Comparison of ENCODE assay signal across 1 cellular context in the genomic region with DNA sequence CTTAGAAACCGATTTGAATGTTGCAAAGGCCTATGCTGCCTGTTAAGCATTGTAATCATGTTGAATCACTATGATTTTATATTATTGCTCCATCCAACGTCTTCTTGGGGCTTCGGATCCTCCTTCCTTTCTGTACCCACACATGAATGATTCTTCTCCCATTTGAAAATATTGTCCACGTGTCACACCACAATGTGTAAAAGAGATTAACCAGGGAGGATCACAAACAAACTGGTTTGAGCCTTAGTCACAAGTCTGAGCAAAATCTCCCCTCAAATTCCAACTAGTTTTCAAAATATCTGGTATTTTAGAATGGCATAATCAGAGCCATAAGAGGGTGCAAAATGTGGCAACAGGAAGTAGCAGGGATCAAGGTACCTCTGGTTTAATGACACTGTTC.
TF ChIP-seq lines count a peak whose summit lies in the region.

No MANE protein-coding gene starts in this region.

TF ChIP-seq in GM23338, 12 proteins besides CTCF, POLR2A, EP300 and RAD21 (continued from another document):
- TF ChIP-seq, protein P1, sequence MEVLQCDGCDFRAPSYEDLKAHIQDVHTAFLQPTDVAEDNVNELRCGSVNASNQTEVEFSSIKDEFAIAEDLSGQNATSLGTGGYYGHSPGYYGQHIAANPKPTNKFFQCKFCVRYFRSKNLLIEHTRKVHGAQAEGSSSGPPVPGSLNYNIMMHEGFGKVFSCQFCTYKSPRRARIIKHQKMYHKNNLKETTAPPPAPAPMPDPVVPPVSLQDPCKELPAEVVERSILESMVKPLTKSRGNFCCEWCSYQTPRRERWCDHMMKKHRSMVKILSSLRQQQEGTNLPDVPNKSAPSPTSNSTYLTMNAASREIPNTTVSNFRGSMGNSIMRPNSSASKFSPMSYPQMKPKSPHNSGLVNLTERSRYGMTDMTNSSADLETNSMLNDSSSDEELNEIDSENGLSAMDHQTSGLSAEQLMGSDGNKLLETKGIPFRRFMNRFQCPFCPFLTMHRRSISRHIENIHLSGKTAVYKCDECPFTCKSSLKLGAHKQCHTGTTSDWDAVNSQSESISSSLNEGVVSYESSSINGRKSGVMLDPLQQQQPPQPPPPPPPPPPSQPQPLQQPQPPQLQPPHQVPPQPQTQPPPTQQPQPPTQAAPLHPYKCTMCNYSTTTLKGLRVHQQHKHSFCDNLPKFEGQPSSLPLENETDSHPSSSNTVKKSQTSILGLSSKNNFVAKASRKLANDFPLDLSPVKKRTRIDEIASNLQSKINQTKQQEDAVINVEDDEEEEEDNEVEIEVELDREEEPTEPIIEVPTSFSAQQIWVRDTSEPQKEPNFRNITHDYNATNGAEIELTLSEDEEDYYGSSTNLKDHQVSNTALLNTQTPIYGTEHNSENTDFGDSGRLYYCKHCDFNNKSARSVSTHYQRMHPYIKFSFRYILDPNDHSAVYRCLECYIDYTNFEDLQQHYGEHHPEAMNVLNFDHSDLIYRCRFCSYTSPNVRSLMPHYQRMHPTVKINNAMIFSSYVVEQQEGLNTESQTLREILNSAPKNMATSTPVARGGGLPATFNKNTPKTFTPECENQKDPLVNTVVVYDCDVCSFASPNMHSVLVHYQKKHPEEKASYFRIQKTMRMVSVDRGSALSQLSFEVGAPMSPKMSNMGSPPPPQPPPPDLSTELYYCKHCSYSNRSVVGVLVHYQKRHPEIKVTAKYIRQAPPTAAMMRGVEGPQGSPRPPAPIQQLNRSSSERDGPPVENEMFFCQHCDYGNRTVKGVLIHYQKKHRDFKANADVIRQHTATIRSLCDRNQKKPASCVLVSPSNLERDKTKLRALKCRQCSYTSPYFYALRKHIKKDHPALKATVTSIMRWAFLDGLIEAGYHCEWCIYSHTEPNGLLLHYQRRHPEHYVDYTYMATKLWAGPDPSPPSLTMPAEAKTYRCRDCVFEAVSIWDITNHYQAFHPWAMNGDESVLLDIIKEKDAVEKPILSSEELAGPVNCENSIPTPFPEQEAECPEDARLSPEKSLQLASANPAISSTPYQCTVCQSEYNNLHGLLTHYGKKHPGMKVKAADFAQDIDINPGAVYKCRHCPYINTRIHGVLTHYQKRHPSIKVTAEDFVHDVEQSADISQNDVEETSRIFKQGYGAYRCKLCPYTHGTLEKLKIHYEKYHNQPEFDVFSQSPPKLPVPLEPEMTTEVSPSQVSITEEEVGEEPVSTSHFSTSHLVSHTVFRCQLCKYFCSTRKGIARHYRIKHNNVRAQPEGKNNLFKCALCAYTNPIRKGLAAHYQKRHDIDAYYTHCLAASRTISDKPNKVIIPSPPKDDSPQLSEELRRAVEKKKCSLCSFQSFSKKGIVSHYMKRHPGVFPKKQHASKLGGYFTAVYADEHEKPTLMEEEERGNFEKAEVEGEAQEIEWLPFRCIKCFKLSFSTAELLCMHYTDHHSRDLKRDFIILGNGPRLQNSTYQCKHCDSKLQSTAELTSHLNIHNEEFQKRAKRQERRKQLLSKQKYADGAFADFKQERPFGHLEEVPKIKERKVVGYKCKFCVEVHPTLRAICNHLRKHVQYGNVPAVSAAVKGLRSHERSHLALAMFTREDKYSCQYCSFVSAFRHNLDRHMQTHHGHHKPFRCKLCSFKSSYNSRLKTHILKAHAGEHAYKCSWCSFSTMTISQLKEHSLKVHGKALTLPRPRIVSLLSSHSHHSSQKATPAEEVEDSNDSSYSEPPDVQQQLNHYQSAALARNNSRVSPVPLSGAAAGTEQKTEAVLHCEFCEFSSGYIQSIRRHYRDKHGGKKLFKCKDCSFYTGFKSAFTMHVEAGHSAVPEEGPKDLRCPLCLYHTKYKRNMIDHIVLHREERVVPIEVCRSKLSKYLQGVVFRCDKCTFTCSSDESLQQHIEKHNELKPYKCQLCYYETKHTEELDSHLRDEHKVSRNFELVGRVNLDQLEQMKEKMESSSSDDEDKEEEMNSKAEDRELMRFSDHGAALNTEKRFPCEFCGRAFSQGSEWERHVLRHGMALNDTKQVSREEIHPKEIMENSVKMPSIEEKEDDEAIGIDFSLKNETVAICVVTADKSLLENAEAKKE (CRISPR knock-in tag; IDR thresholded peaks at IDR 0.05), result no peak
- TF ChIP-seq ZNF331 (CRISPR knock-in tag; IDR thresholded peaks at IDR 0.05; ENCODE audit: low read depth) (no peak), ZNF114 (CRISPR knock-in tag; IDR thresholded peaks at IDR 0.05) (no peak), EZH2phosphoT487 (IDR thresholded peaks at IDR 0.05; ENCODE audit: unreplicated experiment) (no peak), CREB1 (CRISPR knock-in tag; IDR thresholded peaks at IDR 0.05; ENCODE audit: low read depth) (no peak)
